In genomic region chr7:133155121-133155520, GRCh38 we compare ENCODE assay signal across 27 cellular contexts.
"Had no signal": no experiment of that assay in that cellular context is flagged by ENCODE, and none has a peak within 500 bp of the region (broad histone marks: within the 10 kb centered on the region; RNA-seq: fewer than 3 reads in every experiment).

No MANE protein-coding gene starts in this region.

- H3K9me3 Mint-ChIP-seq: mesothelial cell of epicardium; natural killer cell; nephron progenitor cell; stimulated activated naive CD8-positive, alpha-beta T cell treated with anti-CD3 and anti-CD28 coated beads, Interleukin-15, amount 100 ng/mL, for 72 hours had no signal

- H3K9me3 ChIP-seq: left ventricle myocardium inferior, neutrophil, psoas muscle, right atrium auricular region, right lobe of liver, tibial nerve, upper lobe of left lung, vagina had no signal

- H3K27me3 Mint-ChIP-seq: stimulated activated memory B cell treated with anti-CD40 and anti-IgM and Interleukin-4, amounts not matched to agents 10 μg/mL and 1 μg/mL and 100 μg/mL, for 72 hours; stimulated activated naive CD8-positive, alpha-beta T cell treated with anti-CD3 and anti-CD28 coated beads, Interleukin-15, amount 100 ng/mL, for 72 hours had no signal

- H3K4me1 Mint-ChIP-seq: naive B cell; natural killer cell; nephron progenitor cell; neural progenitor cell; stimulated activated memory B cell treated with anti-CD40 and anti-IgM and Interleukin-4, amounts not matched to agents 10 μg/mL and 1 μg/mL and 100 μg/mL, for 72 hours; stimulated activated naive CD8-positive, alpha-beta T cell treated with anti-CD3 and anti-CD28 coated beads, Interleukin-15, amount 100 ng/mL, for 72 hours had no signal

- H3K27ac Mint-ChIP-seq: mesothelial cell of epicardium; naive B cell; natural killer cell; nephron progenitor cell; neural progenitor cell; stimulated activated memory B cell treated with anti-CD40 and anti-IgM and Interleukin-4, amounts not matched to agents 10 μg/mL and 1 μg/mL and 100 μg/mL, for 72 hours; stimulated activated naive CD8-positive, alpha-beta T cell treated with anti-CD3 and anti-CD28 coated beads, Interleukin-15, amount 100 ng/mL, for 72 hours had no signal

- H3K36me3 ChIP-seq: left ventricle myocardium inferior, neural progenitor cell, neutrophil, right atrium auricular region, right lobe of liver, tibial nerve, upper lobe of left lung, vagina had no signal

- H3K27me3 ChIP-seq: neural progenitor cell, neutrophil, right atrium auricular region, right lobe of liver, tibial nerve, upper lobe of left lung, vagina had no signal

- H3K36me3 Mint-ChIP-seq: mesothelial cell of epicardium; natural killer cell; neural progenitor cell; stimulated activated memory B cell treated with anti-CD40 and anti-IgM and Interleukin-4, amounts not matched to agents 10 μg/mL and 1 μg/mL and 100 μg/mL, for 72 hours had no signal

- H3K4me3 ChIP-seq: left ventricle myocardium inferior, lung, neural progenitor cell, psoas muscle, right atrium auricular region, right lobe of liver, smooth muscle cell, tibial nerve, upper lobe of left lung, vagina had no signal

- H3K4me1 ChIP-seq: left ventricle myocardium inferior, neural progenitor cell, parathyroid adenoma, psoas muscle, right atrium auricular region, right lobe of liver, tibial nerve, upper lobe of left lung, vagina had no signal

- H3K4me3 Mint-ChIP-seq: mesothelial cell of epicardium; naive B cell; natural killer cell; nephron progenitor cell; neural progenitor cell; stimulated activated memory B cell treated with anti-CD40 and anti-IgM and Interleukin-4, amounts not matched to agents 10 μg/mL and 1 μg/mL and 100 μg/mL, for 72 hours; stimulated activated naive CD8-positive, alpha-beta T cell treated with anti-CD3 and anti-CD28 coated beads, Interleukin-15, amount 100 ng/mL, for 72 hours had no signal

- H3K27ac ChIP-seq: left ventricle myocardium inferior, neural progenitor cell, neutrophil, parathyroid adenoma, psoas muscle, right atrium auricular region, right lobe of liver, tibial nerve, upper lobe of left lung, vagina had no signal

- ATAC-seq: psoas muscle; right lobe of liver; stimulated activated memory B cell treated with anti-CD40 and anti-IgM and Interleukin-4, amounts not matched to agents 10 μg/mL and 1 μg/mL and 100 μg/mL, for 72 hours; stimulated activated naive CD8-positive, alpha-beta T cell treated with anti-CD3 and anti-CD28 coated beads, Interleukin-15, amount 100 ng/mL, for 72 hours had no signal

- DNase-seq: islet precursor cell; left ventricle myocardium inferior; mesendoderm; naive B cell; natural killer cell; nephron progenitor cell; occipital lobe; psoas muscle; right lobe of liver; stimulated activated CD4-positive, alpha-beta T cell treated with anti-CD3 and anti-CD28 coated beads, Interleukin-1b, Interleukin-23, amount 100 ng/mL, for 48 hours; stimulated activated CD4-positive, alpha-beta T cell treated with anti-CD3 and anti-CD28 coated beads, Interleukin-2, amount 100 ng/mL, for 48 hours; stimulated activated CD4-positive, alpha-beta T cell treated with anti-CD3 and anti-CD28 coated beads, Interleukin-4, amount 100 ng/mL, for 4 hours; stimulated activated CD8-positive, alpha-beta memory T cell treated with anti-CD3 and anti-CD28 coated beads, Interleukin-4, amount 100 ng/mL, for 48 hours; stimulated activated naive CD4-positive, alpha-beta T cell treated with Interleukin-2 at 50 U/mL for 16 hours; stimulated activated naive CD8-positive, alpha-beta T cell treated with anti-CD3 and anti-CD28 coated beads, Interleukin-15, amount 100 ng/mL, for 72 hours; substantia nigra; upper lobe of left lung had no signal
